10 cellular contexts compared by ENCODE assay signal in genomic region chrX:18873189-18873791, GRCh38.
DNase-seq lines count a peak whose midpoint lies in the region; ATAC-seq and TF ChIP-seq lines count a peak whose summit lies in the region.
"Had no signal": no experiment of that assay in that cellular context is flagged by ENCODE, and none has a peak within 500 bp of the region (broad histone marks: within the 10 kb centered on the region; RNA-seq: fewer than 3 reads in every experiment).

No MANE protein-coding gene starts in this region.

- H3K4me1 Mint-ChIP-seq in activated T-helper 17 cell treated with anti-CD3 and anti-CD28 coated beads, Interleukin-2, amount 50 U/mL, for 72 hours = no peaks in the 10 kb centered on the region
- no peaks in the 10 kb centered on the region for H3K4me1 Mint-ChIP-seq in stimulated activated naive B cell treated with anti-CD40 and anti-IgM and Interleukin-4, amounts not matched to agents 10 μg/mL and 1 μg/mL and 100 μg/mL, for 72 hours

- peak; percentile 63 for DNase-seq in activated effector memory CD4-positive, alpha-beta T cell treated with anti-CD3 and anti-CD28 coated beads, Interleukin-2, amount 50 U/mL, for 16 hours
- no peak for DNase-seq in activated effector memory CD4-positive, alpha-beta T cell treated with Interleukin-2 at 50 U/mL for 16 hours
- DNase-seq in heart left ventricle (peak in 4 of 5 donors; percentile 15 to 67 (median 54)), transverse colon (no peak), WERI-Rb-1 (no peak), iPS-NIHi11 (ENCODE audit: low spot score) (no peak)
- no peak for DNase-seq in stimulated activated naive B cell treated with anti-CD40 and anti-IgM and Interleukin-4, amounts not matched to agents 10 μg/mL and 1 μg/mL and 100 μg/mL, for 72 hours
- DNase-seq: Caco-2, mesendoderm had no signal

- TF ChIP-seq EP300 in transverse colon (IDR thresholded peaks at IDR 0.05; ENCODE audit: low read depth) = peak; percentile 32

- H3K4me3 Mint-ChIP-seq in activated T-helper 17 cell treated with anti-CD3 and anti-CD28 coated beads, Interleukin-2, amount 50 U/mL, for 72 hours = peak overlapping the region; percentile 45
- H3K4me3 Mint-ChIP-seq in stimulated activated naive B cell treated with anti-CD40 and anti-IgM and Interleukin-4, amounts not matched to agents 10 μg/mL and 1 μg/mL and 100 μg/mL, for 72 hours = no peak overlapping the region

- H3K27ac ChIP-seq in heart left ventricle = peak overlapping the region; percentile 47 to 84 (median 75)
- H3K27ac ChIP-seq in transverse colon = peak overlapping the region in 3 of 4 donors; percentile 22 to 65 (median 35)
- H3K27ac ChIP-seq in WERI-Rb-1 = no peak overlapping the region

- no peaks in the 10 kb centered on the region for H3K9me3 Mint-ChIP-seq in activated T-helper 17 cell treated with anti-CD3 and anti-CD28 coated beads, Interleukin-2, amount 50 U/mL, for 72 hours
- H3K9me3 Mint-ChIP-seq in stimulated activated naive B cell treated with anti-CD40 and anti-IgM and Interleukin-4, amounts not matched to agents 10 μg/mL and 1 μg/mL and 100 μg/mL, for 72 hours = no peaks in the 10 kb centered on the region

- TF ChIP-seq CTCF in heart left ventricle (IDR thresholded peaks at IDR 0.05) (no peak), transverse colon (IDR thresholded peaks at IDR 0.05) (no peak), WERI-Rb-1 (IDR thresholded peaks at IDR 0.05; ENCODE audit: low read depth, low read length) (no peak)

- peak; percentile 98 for ATAC-seq in activated T-helper 17 cell treated with anti-CD3 and anti-CD28 coated beads, Interleukin-2, amount 50 U/mL, for 72 hours (replicated peaks)
- ATAC-seq in heart left ventricle = peak; percentile 83 to 92 (median 90)
- ATAC-seq in stimulated activated naive B cell treated with anti-CD40 and anti-IgM and Interleukin-4, amounts not matched to agents 10 μg/mL and 1 μg/mL and 100 μg/mL, for 72 hours (replicated peaks) = no peak

- H3K27me3 Mint-ChIP-seq in activated T-helper 17 cell treated with anti-CD3 and anti-CD28 coated beads, Interleukin-2, amount 50 U/mL, for 72 hours = peaks cover 7% of the 10 kb centered on the region
- H3K27me3 Mint-ChIP-seq in stimulated activated naive B cell treated with anti-CD40 and anti-IgM and Interleukin-4, amounts not matched to agents 10 μg/mL and 1 μg/mL and 100 μg/mL, for 72 hours = peaks cover 11 to 12% of the 10 kb centered on the region in 2 donors

- in situ Hi-C loops in transverse colon (cut with MboI; ENCODE audit: low pct_ligation_motif_present in 1 of 4, low pct_unique_long_range_greater_than_20kb in 1 of 4, low sequenced_read_pairs in 3 of 4) = no loop called here

- H3K9me3 ChIP-seq in heart left ventricle = peaks cover 0 to 4% (median 0%) of the 10 kb centered on the region in 12 donors
- no peaks in the 10 kb centered on the region for H3K9me3 ChIP-seq in transverse colon
- H3K9me3 ChIP-seq in WERI-Rb-1 (ENCODE audit: severe bottlenecking) = no peaks in the 10 kb centered on the region
- H3K9me3 ChIP-seq: Caco-2 had no signal

- peak overlapping the region in 3 of 12 donors; percentile 3 to 12 (median 12) for H3K4me3 ChIP-seq in heart left ventricle
- no peak overlapping the region for H3K4me3 ChIP-seq in transverse colon
- no peak overlapping the region for H3K4me3 ChIP-seq in WERI-Rb-1 (ENCODE audit: low read depth, low read length)

- WGBS in heart left ventricle, 4 donors = 63 to 80% (median 69%) methylated on average over 24 to 27 of the region's 27 CpGs
- 81% methylated on average over 27 of the region's 27 CpGs; no CpG with 5 or more reads in 1 of the 2 donors for WGBS in transverse colon (ENCODE audit: low coverage in 1 of 2), 2 donors

- no peak for TF ChIP-seq POLR2A in heart left ventricle (IDR thresholded peaks at IDR 0.05)
- TF ChIP-seq POLR2A in transverse colon (IDR thresholded peaks at IDR 0.05) = no peak

- H3K36me3 Mint-ChIP-seq in activated T-helper 17 cell treated with anti-CD3 and anti-CD28 coated beads, Interleukin-2, amount 50 U/mL, for 72 hours (ENCODE audit: low read depth) = no peaks in the 10 kb centered on the region
- H3K36me3 Mint-ChIP-seq in stimulated activated naive B cell treated with anti-CD40 and anti-IgM and Interleukin-4, amounts not matched to agents 10 μg/mL and 1 μg/mL and 100 μg/mL, for 72 hours = no peaks in the 10 kb centered on the region

- H3K36me3 ChIP-seq in heart left ventricle = no peaks in the 10 kb centered on the region
- no peaks in the 10 kb centered on the region for H3K36me3 ChIP-seq in transverse colon
- no peaks in the 10 kb centered on the region for H3K36me3 ChIP-seq in WERI-Rb-1

- H3K27me3 ChIP-seq in heart left ventricle = no peaks in the 10 kb centered on the region
- H3K27me3 ChIP-seq in transverse colon = no peaks in the 10 kb centered on the region
- no peaks in the 10 kb centered on the region for H3K27me3 ChIP-seq in WERI-Rb-1 (ENCODE audit: insufficient read depth, low read depth, severe bottlenecking)

- intact Hi-C loops in heart left ventricle (cut with DNase I) (loop anchor here in 2 of 10 donors (2.0 to 10.0 kb wide), 2 partner anchors 14 to 198 kb away; partner anchors contain the start of gene RS1 (in 1 of the 2)), transverse colon (cut with DNase I; ENCODE audit: low total_unique reads) (no loop called here)

- H3K4me1 ChIP-seq in heart left ventricle = peaks cover 0 to 25% (median 10%) of the 10 kb centered on the region in 12 donors
- H3K4me1 ChIP-seq in transverse colon = peaks cover 0 to 11% (median 1%) of the 10 kb centered on the region in 4 donors
- H3K4me1 ChIP-seq: Caco-2 had no signal

- peak overlapping the region; percentile 77 for H3K27ac Mint-ChIP-seq in activated T-helper 17 cell treated with anti-CD3 and anti-CD28 coated beads, Interleukin-2, amount 50 U/mL, for 72 hours
- H3K27ac Mint-ChIP-seq in stimulated activated naive B cell treated with anti-CD40 and anti-IgM and Interleukin-4, amounts not matched to agents 10 μg/mL and 1 μg/mL and 100 μg/mL, for 72 hours = no peak overlapping the region

Comparison
In these comparisons a context has a peak if more than half of its experiments do, and no peak if none do; other contexts are left out.
1. DNase-seq: peak in activated effector memory CD4-positive, alpha-beta T cell treated with anti-CD3 and anti-CD28 coated beads, Interleukin-2, amount 50 U/mL, for 16 hours (single experiment) and heart left ventricle (4 of 5); none in activated effector memory CD4-positive, alpha-beta T cell treated with Interleukin-2 at 50 U/mL for 16 hours (single experiment), transverse colon (single experiment), stimulated activated naive B cell treated with anti-CD40 and anti-IgM and Interleukin-4, amounts not matched to agents 10 μg/mL and 1 μg/mL and 100 μg/mL, for 72 hours (single experiment), WERI-Rb-1 (single experiment) and iPS-NIHi11 (single experiment).
2. ATAC-seq: peak in activated T-helper 17 cell treated with anti-CD3 and anti-CD28 coated beads, Interleukin-2, amount 50 U/mL, for 72 hours (single experiment) and heart left ventricle (4 of 4); none in stimulated activated naive B cell treated with anti-CD40 and anti-IgM and Interleukin-4, amounts not matched to agents 10 μg/mL and 1 μg/mL and 100 μg/mL, for 72 hours (0 of 2).